In genomic region chr2:231294116-231294515, GRCh38 we compare ENCODE assay signal across 22 cellular contexts.
"Had no signal": no experiment of that assay in that cellular context is flagged by ENCODE, and none has a peak within 500 bp of the region (broad histone marks: within the 10 kb centered on the region; RNA-seq: fewer than 3 reads in every experiment).

No MANE protein-coding gene starts in this region.

- H3K27me3 Mint-ChIP-seq: activated CD8-positive, alpha-beta T cell treated with anti-CD3 and anti-CD28 coated beads for 36 hours; brain; stimulated activated memory B cell treated with anti-CD40 and anti-IgM and Interleukin-4, amounts not matched to agents 10 μg/mL and 1 μg/mL and 100 μg/mL, for 72 hours had no signal

- H3K4me1 Mint-ChIP-seq: activated CD4-positive, alpha-beta T cell treated with anti-CD3 and anti-CD28 coated beads, Interleukin-2, amount 10 ng/mL, durations not matched to agents 24 days and 14 days; nephron had no signal

- H3K27me3 ChIP-seq: colonic mucosa, gastrocnemius medialis had no signal

- H3K9me3 ChIP-seq: colonic mucosa, gastrocnemius medialis, psoas muscle had no signal

- H3K27ac Mint-ChIP-seq: activated CD4-positive, alpha-beta T cell treated with anti-CD3 and anti-CD28 coated beads, Interleukin-2, amount 10 ng/mL, durations not matched to agents 24 days and 14 days; activated CD8-positive, alpha-beta T cell treated with anti-CD3 and anti-CD28 coated beads for 36 hours; activated T-helper 2 cell treated with anti-CD3 and anti-CD28 coated beads, Interferon-gamma antibody, Interleukin-2, Interleukin-4, amounts not matched to agents 10 μg/mL and 5 μg/mL and 100 μg/mL, durations not matched to agents 14 hours and 24 hours and 36 hours; nephron; stimulated activated memory B cell treated with anti-CD40 and anti-IgM and Interleukin-4, amounts not matched to agents 10 μg/mL and 1 μg/mL and 100 μg/mL, for 72 hours had no signal

- ATAC-seq: activated CD8-positive, alpha-beta T cell treated with anti-CD3 and anti-CD28 coated beads for 36 hours; gastrocnemius medialis; psoas muscle; sciatic nerve had no signal

- H3K36me3 ChIP-seq: colonic mucosa, gastrocnemius medialis had no signal

- H3K4me1 ChIP-seq: gastrocnemius medialis, psoas muscle had no signal

- DNase-seq: activated CD4-positive, alpha-beta T cell treated with anti-CD3 and anti-CD28 coated beads, Interleukin-2, amount 10 ng/mL, durations not matched to agents 24 days and 14 days; activated CD4-positive, CD25-positive, alpha-beta regulatory T cell; activated CD8-positive, alpha-beta T cell treated with anti-CD3 and anti-CD28 coated beads for 36 hours; activated naive CD4-positive, alpha-beta T cell treated with Interleukin-2 at 50 U/mL for 16 hours; activated T-cell treated with anti-CD3 and anti-CD28 coated beads, Interleukin-2, amount 50 U/mL, for 1 hour; central memory CD4-positive, alpha-beta T cell; gastrocnemius medialis; head of caudate nucleus; kidney glomerular epithelial cell; mesendoderm; occipital lobe; psoas muscle; stimulated activated CD4-positive, alpha-beta T cell treated with anti-CD3 and anti-CD28 coated beads, Interleukin-4, amount 100 ng/mL, for 4 hours; T-helper 1 cell; T-helper 9 cell had no signal

- H3K9me3 Mint-ChIP-seq: activated CD4-positive, alpha-beta T cell treated with anti-CD3 and anti-CD28 coated beads, Interleukin-2, amount 10 ng/mL, durations not matched to agents 24 days and 14 days; activated CD8-positive, alpha-beta T cell treated with anti-CD3 and anti-CD28 coated beads for 36 hours; activated T-helper 2 cell treated with anti-CD3 and anti-CD28 coated beads, Interferon-gamma antibody, Interleukin-2, Interleukin-4, amounts not matched to agents 10 μg/mL and 5 μg/mL and 100 μg/mL, durations not matched to agents 14 hours and 24 hours and 36 hours; brain; nephron; stimulated activated memory B cell treated with anti-CD40 and anti-IgM and Interleukin-4, amounts not matched to agents 10 μg/mL and 1 μg/mL and 100 μg/mL, for 72 hours had no signal

- H3K4me3 ChIP-seq: colonic mucosa, gastrocnemius medialis, psoas muscle, smooth muscle cell had no signal

- H3K27ac ChIP-seq: colonic mucosa, gastrocnemius medialis, psoas muscle had no signal

- H3K4me3 Mint-ChIP-seq: activated CD4-positive, alpha-beta T cell treated with anti-CD3 and anti-CD28 coated beads, Interleukin-2, amount 10 ng/mL, durations not matched to agents 24 days and 14 days; activated CD8-positive, alpha-beta T cell treated with anti-CD3 and anti-CD28 coated beads for 36 hours; brain; nephron; stimulated activated memory B cell treated with anti-CD40 and anti-IgM and Interleukin-4, amounts not matched to agents 10 μg/mL and 1 μg/mL and 100 μg/mL, for 72 hours had no signal
